ENCODE assay signal across 8 cellular contexts in the genomic region with DNA sequence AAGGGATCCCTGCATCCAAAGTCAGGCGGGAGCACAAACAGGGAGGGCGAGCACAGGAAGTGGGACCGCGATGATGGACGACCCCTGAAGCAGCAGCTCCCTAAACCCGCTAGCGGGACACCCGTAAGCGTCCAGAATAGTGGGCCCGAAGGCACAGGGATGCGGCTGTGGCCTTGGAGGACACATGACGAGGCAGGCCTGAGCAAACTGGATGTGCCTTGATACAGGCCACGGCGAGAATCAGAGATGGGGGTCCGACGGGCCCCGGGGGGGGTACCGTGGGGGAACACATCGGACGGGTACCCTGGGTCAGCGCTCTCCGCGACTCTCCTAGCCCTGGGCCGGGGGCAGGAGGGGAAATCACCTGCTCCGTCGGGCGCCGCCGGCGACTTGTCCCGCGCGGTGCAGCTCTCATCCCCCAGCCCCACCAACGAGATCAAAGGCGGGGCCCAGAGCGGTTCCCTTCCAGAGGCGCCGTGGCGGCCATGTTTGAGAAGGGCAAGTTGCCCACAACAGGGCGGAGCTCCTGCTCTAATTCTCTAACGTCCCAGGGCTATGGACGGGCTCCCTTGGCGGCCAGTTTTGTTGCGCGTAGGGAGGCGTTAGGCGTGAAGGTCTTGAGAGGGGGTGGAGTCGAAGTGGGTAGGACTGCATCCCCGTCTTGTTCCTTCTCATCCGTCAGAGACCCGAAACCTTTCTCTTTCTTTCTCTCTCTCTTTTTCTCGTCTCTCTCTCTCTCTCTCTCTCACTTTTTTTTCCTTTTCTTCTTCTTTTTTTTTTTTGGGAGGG. TPM values are rescaled to one million over a fixed set of nuclear protein-coding genes. Genes with fewer than 3 reads are reported as not detected.
DNase-seq lines count a peak whose midpoint lies in the region; ATAC-seq and TF ChIP-seq lines count a peak whose summit lies in the region.

A gene with protein sequence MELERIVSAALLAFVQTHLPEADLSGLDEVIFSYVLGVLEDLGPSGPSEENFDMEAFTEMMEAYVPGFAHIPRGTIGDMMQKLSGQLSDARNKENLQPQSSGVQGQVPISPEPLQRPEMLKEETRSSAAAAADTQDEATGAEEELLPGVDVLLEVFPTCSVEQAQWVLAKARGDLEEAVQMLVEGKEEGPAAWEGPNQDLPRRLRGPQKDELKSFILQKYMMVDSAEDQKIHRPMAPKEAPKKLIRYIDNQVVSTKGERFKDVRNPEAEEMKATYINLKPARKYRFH (minus strand): TSS at position 413 of the 789 bp plus-strand sequence. CDS start 7,386 bp downstream, outside the sequence.

- H3K36me3 ChIP-seq in HUES64 (ENCODE audit: insufficient read depth, low read length) (no peaks in the 10 kb centered on the region), OCI-LY1 (ENCODE audit: insufficient read depth, low read length) (no peaks in the 10 kb centered on the region)

- no peak for TF ChIP-seq CTCF in OCI-LY1 (IDR thresholded peaks at IDR 0.05; ENCODE audit: low read length)
- TF ChIP-seq CTCF in mesothelial cell of epicardium (IDR thresholded peaks at IDR 0.05; ENCODE audit: unreplicated experiment): no peak

- H3K36me3 Mint-ChIP-seq in mesothelial cell of epicardium: no peaks in the 10 kb centered on the region

- H3K4me1 Mint-ChIP-seq in mesothelial cell of epicardium: peaks cover 18% of the 10 kb centered on the region

- H3K9me3 Mint-ChIP-seq in mesothelial cell of epicardium: no peaks in the 10 kb centered on the region

- H3K4me3 Mint-ChIP-seq in mesothelial cell of epicardium: peak within 1 kb of the TSS; percentile 94

- H3K4me2 ChIP-seq in OCI-LY1 (ENCODE audit: low read length): peak within 1 kb of the TSS; percentile 84

- in situ Hi-C loops in endometrial microvascular endothelial cells (cut with HindIII; ENCODE audit: inconsistent ontology term, low pct_unique_long_range_greater_than_20kb, low sequenced_read_pairs): no loop called here

- H3K27me3 ChIP-seq in HUES64 (ENCODE audit: insufficient read depth, low read length): peaks cover 39% of the 10 kb centered on the region
- no peaks in the 10 kb centered on the region for H3K27me3 ChIP-seq in OCI-LY1 (ENCODE audit: insufficient read depth, low read length)

- H3K79me2 ChIP-seq in OCI-LY1 (ENCODE audit: insufficient read depth, low read length): no peaks in the 10 kb centered on the region

- peak within 1 kb of the TSS; percentile 86 for H3K4me3 ChIP-seq in HUES64 (ENCODE audit: low read length)
- H3K4me3 ChIP-seq in OCI-LY1 (ENCODE audit: low read depth, low read length, poor library complexity, severe bottlenecking): peak within 1 kb of the TSS; percentile 71

- WGBS in HUES64: 1% methylated on average over 47 of the region's 52 CpGs

- peaks cover 7% of the 10 kb centered on the region for H3K27me3 Mint-ChIP-seq in mesothelial cell of epicardium (ENCODE audit: low read depth)

- peak within 1 kb of the TSS; percentile 80 for H3K9ac ChIP-seq in HUES64 (ENCODE audit: low read depth, low read length)
- peak within 1 kb of the TSS; percentile 79 for H3K9ac ChIP-seq in OCI-LY1 (ENCODE audit: low read length)

- no peaks in the 10 kb centered on the region for H4K20me1 ChIP-seq in OCI-LY1 (ENCODE audit: insufficient read depth, low read length)

- H3K9me3 ChIP-seq in HUES64 (ENCODE audit: insufficient read depth, low read depth, low read length): no peaks in the 10 kb centered on the region
- no peaks in the 10 kb centered on the region for H3K9me3 ChIP-seq in OCI-LY1 (ENCODE audit: low read length)

- peak; percentile 88 for ATAC-seq in GM21447 (IDR thresholded peaks at IDR 0.05; ENCODE audit: unreplicated experiment)

- no peaks in the 10 kb centered on the region for H3K9me2 ChIP-seq in OCI-LY1 (ENCODE audit: low read depth, low read length)

- no peaks in the 10 kb centered on the region for H3F3A ChIP-seq in OCI-LY1 (ENCODE audit: insufficient read depth, low read length)

- no peak within 1 kb of the TSS for H2AFZ ChIP-seq in OCI-LY1 (ENCODE audit: low read length)

- H3K27ac Mint-ChIP-seq in mesothelial cell of epicardium: peak within 1 kb of the TSS; percentile 91

- H3K27ac ChIP-seq in HUES64 (ENCODE audit: low read depth, low read length) (peak within 1 kb of the TSS; percentile 73), OCI-LY1 (ENCODE audit: low read depth, low read length, poor library complexity, severe bottlenecking) (peak within 1 kb of the TSS; percentile 74)

- DNase-seq in D341Med (ENCODE audit: low spot score) (peak; percentile 84), mesothelial cell of epicardium (ENCODE audit: low spot score in 2 of 2, unreplicated experiment in 2 of 2) (peak; percentile 87 to 98)
- DNase-seq in activated CD8-positive, alpha-beta memory T cell treated with anti-CD3 and anti-CD28 coated beads, Interleukin-2, amount 50 U/mL, for 4 hours: peak; percentile 96
- DNase-seq in stimulated activated CD8-positive, alpha-beta memory T cell treated with anti-CD3 and anti-CD28 coated beads, Interleukin-2, amount 100 ng/mL, for 1 hour (ENCODE audit: low read depth in 2 of 2): peak; percentile 86 to 88

- peaks cover 10% of the 10 kb centered on the region; the same call in 1 of the 2 replicates for H3K4me1 ChIP-seq in HUES64 (ENCODE audit: insufficient read depth, low read length)
- H3K4me1 ChIP-seq in OCI-LY1 (ENCODE audit: insufficient read depth, low read length, severe bottlenecking): peaks cover 18% of the 10 kb centered on the region

RNA-seq across cellular contexts. Expression of the gene that starts here (rescaled TPM):
- 42.7 TPM for polyA plus RNA-seq in HUES64 (2013, experiment 1 of 2)
- polyA plus RNA-seq in HUES64 (2013, experiment 2 of 2): 56.5 TPM
- total RNA-seq in endometrial microvascular endothelial cells (ENCODE audit: inconsistent ontology term) (82.7 TPM), mesothelial cell of epicardium (75.0 to 80.5 TPM (median 75.6 TPM) in 3 replicates)

Comparison
In these comparisons a context has a peak if more than half of its experiments do, and no peak if none do; other contexts are left out.
1. Peak in every context shown above with its lines: DNase-seq, ATAC-seq, H3K4me3 ChIP-seq and H3K27ac ChIP-seq.